In the genomic region with DNA sequence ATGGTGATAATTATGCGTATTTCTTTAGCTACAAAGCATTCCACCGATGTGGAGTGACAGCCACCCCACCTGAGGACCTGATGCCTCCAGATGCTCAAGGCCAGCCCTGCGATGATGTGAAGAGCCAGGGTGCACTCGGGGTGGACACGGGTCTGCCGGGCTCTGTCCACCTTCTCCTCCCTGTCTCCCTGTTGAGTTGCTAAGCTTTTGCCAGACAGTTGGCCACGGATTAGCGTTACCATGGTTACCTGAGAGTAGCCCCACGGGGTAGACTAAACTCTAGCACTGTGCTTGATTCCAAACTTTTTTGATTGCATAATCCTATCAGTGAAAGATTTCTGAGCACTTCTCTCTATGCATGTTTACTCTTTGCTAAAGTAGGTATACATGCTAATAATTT, we compare ENCODE assay signal across 14 cellular contexts.
A peak's percentile ranks its signal among the peaks of the same experiment; 100 is the strongest.
DNase-seq lines count a peak whose midpoint lies in the region; ATAC-seq and TF ChIP-seq lines count a peak whose summit lies in the region.
"Had no signal": no experiment of that assay in that cellular context is flagged by ENCODE, and none has a peak within 500 bp of the region (broad histone marks: within the 10 kb centered on the region; RNA-seq: fewer than 3 reads in every experiment).

No MANE protein-coding gene starts in this region.

- WGBS in neuronal stem cell (ENCODE audit: extremely low coverage in 2 of 2, insufficient read length in 2 of 2, insufficient replicate concordance in 1 of 2), 2 donors = no CpG with 5 or more reads among the region's 9 CpGs

- no peak overlapping the region for H4K8ac ChIP-seq in neuronal stem cell (ENCODE audit: low read depth, low read length)

- CTCF ChIA-PET in naive thymus-derived CD4-positive, alpha-beta T cell (lab: Charles Lee) = no interaction called here

- H2AFZ ChIP-seq in neuronal stem cell (ENCODE audit: low read length) = no peak overlapping the region

- H3K27me3 ChIP-seq in SJCRH30 (no peaks in the 10 kb centered on the region), neuronal stem cell (ENCODE audit: control insufficient read depth in 3 of 3, insufficient read depth in 3 of 3, low read depth in 1 of 3, low read length in 3 of 3) (peaks cover 0 to 78% (median 0%) of the 10 kb centered on the region in 3 experiments)
- H3K27me3 ChIP-seq in naive thymus-derived CD4-positive, alpha-beta T cell (ENCODE audit: control insufficient read depth in 2 of 2, insufficient read depth in 2 of 2, low read length in 2 of 2) = no peaks in the 10 kb centered on the region

- H3K18ac ChIP-seq in neuronal stem cell (ENCODE audit: low read length) = peak overlapping the region; percentile 42

- DNase-seq in G401 (ENCODE audit: low spot score) = peak; percentile 23
- DNase-seq in SJCRH30 = peak; percentile 45 to 57
- peak; percentile 11 for DNase-seq in fibroblast of mammary gland (ENCODE audit: low read depth)
- peak; percentile 61 for DNase-seq in neuronal stem cell (ENCODE audit: low spot score)
- DNase-seq in naive thymus-derived CD4-positive, alpha-beta T cell = no peak
- DNase-seq: activated CD4-positive, alpha-beta T cell treated with anti-CD3 and anti-CD28 coated beads for 36 hours; dermis blood vessel endothelial cell; left ventricle myocardium inferior; occipital lobe; retina had no signal

- H2BK15ac ChIP-seq in neuronal stem cell (ENCODE audit: low read length) = no peak overlapping the region

- no peak overlapping the region for H2BK120ac ChIP-seq in neuronal stem cell (ENCODE audit: low read depth, low read length)

- H3K23ac ChIP-seq in neuronal stem cell (ENCODE audit: low read depth, low read length, poor library complexity) = no peak overlapping the region

- no peaks in the 10 kb centered on the region for H3K79me1 ChIP-seq in neuronal stem cell (ENCODE audit: low read depth, low read length)

- peaks cover 0 to 2% (median 0%) of the 10 kb centered on the region in 11 donors for H3K9me3 Mint-ChIP-seq in naive thymus-derived CD4-positive, alpha-beta T cell
- H3K9me3 Mint-ChIP-seq: stimulated activated effector memory CD8-positive, alpha-beta T cell treated with anti-CD3 and anti-CD28 coated beads, Interleukin-12 subunit alpha, Interleukin-12 subunit beta, amount 100 ng/mL, for 72 hours had no signal

- POLR2A ChIA-PET in naive thymus-derived CD4-positive, alpha-beta T cell (lab: Charles Lee) = no interaction called here

- TF ChIP-seq CTCF in fibroblast of mammary gland (conservative IDR thresholded peaks at IDR 0.05; ENCODE audit: control insufficient read depth, insufficient read depth, low read depth, low read length) = no peak

- H2AK5ac ChIP-seq in neuronal stem cell (ENCODE audit: low read depth, low read length) = no peak overlapping the region

- H3K9me3 ChIP-seq in SJCRH30 (replicated peaks) (no peaks in the 10 kb centered on the region), neuronal stem cell (replicated peaks in 1 of 2; ENCODE audit: control insufficient read depth in 2 of 2, insufficient read depth in 1 of 2, low read depth in 1 of 2, low read length in 2 of 2) (no peaks in the 10 kb centered on the region)
- H3K9me3 ChIP-seq in naive thymus-derived CD4-positive, alpha-beta T cell (ENCODE audit: control insufficient read depth in 2 of 3, low read length in 3 of 3) = no peaks in the 10 kb centered on the region
- H3K9me3 ChIP-seq: left ventricle myocardium inferior had no signal

- H3K36me3 Mint-ChIP-seq in naive thymus-derived CD4-positive, alpha-beta T cell = no peaks in the 10 kb centered on the region
- H3K36me3 Mint-ChIP-seq: stimulated activated effector memory CD8-positive, alpha-beta T cell treated with anti-CD3 and anti-CD28 coated beads, Interleukin-12 subunit alpha, Interleukin-12 subunit beta, amount 100 ng/mL, for 72 hours had no signal

- no peak for ATAC-seq in naive thymus-derived CD4-positive, alpha-beta T cell
- no peak for ATAC-seq in HG02884 (IDR thresholded peaks at IDR 0.05; ENCODE audit: unreplicated experiment)
- no peak for ATAC-seq in GM21526 (IDR thresholded peaks at IDR 0.05; ENCODE audit: low FRiP score, unreplicated experiment)
- ATAC-seq: activated CD4-positive, alpha-beta T cell treated with anti-CD3 and anti-CD28 coated beads for 36 hours; stimulated activated effector memory CD8-positive, alpha-beta T cell treated with anti-CD3 and anti-CD28 coated beads, Interleukin-12 subunit alpha, Interleukin-12 subunit beta, amount 100 ng/mL, for 72 hours had no signal

- no peak overlapping the region for H3K27ac ChIP-seq in SJCRH30
- H3K27ac ChIP-seq in neuronal stem cell (replicated peaks; ENCODE audit: low read length) = no peak overlapping the region
- H3K27ac ChIP-seq in naive thymus-derived CD4-positive, alpha-beta T cell (ENCODE audit: low read depth, low read length) = no peak overlapping the region
- H3K27ac ChIP-seq: epithelial cell of prostate, left ventricle myocardium inferior had no signal

- no peaks in the 10 kb centered on the region for H3K4me1 ChIP-seq in SJCRH30
- peaks cover 6 to 11% of the 10 kb centered on the region in 2 donors for H3K4me1 ChIP-seq in neuronal stem cell (ENCODE audit: control insufficient read depth in 2 of 2, insufficient read depth in 1 of 2, low read depth in 1 of 2, low read length in 2 of 2)
- no peaks in the 10 kb centered on the region for H3K4me1 ChIP-seq in naive thymus-derived CD4-positive, alpha-beta T cell (ENCODE audit: control insufficient read depth in 2 of 2, insufficient read depth in 2 of 2, low read length in 2 of 2)
- H3K4me1 ChIP-seq: left ventricle myocardium inferior had no signal

- no peak overlapping the region for H4K91ac ChIP-seq in neuronal stem cell (ENCODE audit: low read depth, low read length, poor library complexity)

- H2BK12ac ChIP-seq in neuronal stem cell (ENCODE audit: low read length) = no peak overlapping the region

- no peak overlapping the region for H3K4me3 Mint-ChIP-seq in naive thymus-derived CD4-positive, alpha-beta T cell
- H3K4me3 Mint-ChIP-seq: activated CD4-positive, alpha-beta T cell treated with anti-CD3 and anti-CD28 coated beads for 36 hours; stimulated activated effector memory CD8-positive, alpha-beta T cell treated with anti-CD3 and anti-CD28 coated beads, Interleukin-12 subunit alpha, Interleukin-12 subunit beta, amount 100 ng/mL, for 72 hours had no signal

- no peak overlapping the region for H3K9ac ChIP-seq in neuronal stem cell (ENCODE audit: low read depth, low read length, poor library complexity)

- peaks cover 0 to 2% (median 0%) of the 10 kb centered on the region in 7 donors for H3K4me1 Mint-ChIP-seq in naive thymus-derived CD4-positive, alpha-beta T cell
- H3K4me1 Mint-ChIP-seq: activated CD4-positive, alpha-beta T cell treated with anti-CD3 and anti-CD28 coated beads for 36 hours; stimulated activated effector memory CD8-positive, alpha-beta T cell treated with anti-CD3 and anti-CD28 coated beads, Interleukin-12 subunit alpha, Interleukin-12 subunit beta, amount 100 ng/mL, for 72 hours had no signal

- H3K4ac ChIP-seq in neuronal stem cell (ENCODE audit: low read length) = no peak overlapping the region

- no peak overlapping the region for H3K4me3 ChIP-seq in SJCRH30
- no peak overlapping the region for H3K4me3 ChIP-seq in fibroblast of mammary gland (ENCODE audit: control insufficient read depth, low read depth, low read length)
- no peak overlapping the region for H3K4me3 ChIP-seq in neuronal stem cell (ENCODE audit: low read length in 2 of 2)
- no peak overlapping the region for H3K4me3 ChIP-seq in naive thymus-derived CD4-positive, alpha-beta T cell (ENCODE audit: low read length)
- H3K4me3 ChIP-seq: left ventricle myocardium inferior had no signal

- no peak overlapping the region for H3K27ac Mint-ChIP-seq in naive thymus-derived CD4-positive, alpha-beta T cell
- H3K27ac Mint-ChIP-seq: activated CD4-positive, alpha-beta T cell treated with anti-CD3 and anti-CD28 coated beads for 36 hours; stimulated activated effector memory CD8-positive, alpha-beta T cell treated with anti-CD3 and anti-CD28 coated beads, Interleukin-12 subunit alpha, Interleukin-12 subunit beta, amount 100 ng/mL, for 72 hours had no signal

- H3K4me2 ChIP-seq in neuronal stem cell (ENCODE audit: insufficient read depth, low read length, poor library complexity, severe bottlenecking) = peak overlapping the region; percentile 24

- H3K36me3 ChIP-seq in SJCRH30 = no peaks in the 10 kb centered on the region
- no peaks in the 10 kb centered on the region for H3K36me3 ChIP-seq in neuronal stem cell (replicated peaks in 1 of 2; ENCODE audit: control insufficient read depth in 2 of 2, insufficient read depth in 2 of 2, low read length in 2 of 2)
- no peaks in the 10 kb centered on the region for H3K36me3 ChIP-seq in naive thymus-derived CD4-positive, alpha-beta T cell (ENCODE audit: control insufficient read depth in 2 of 3, insufficient read depth in 3 of 3, low read length in 3 of 3)
- H3K36me3 ChIP-seq: left ventricle myocardium inferior had no signal

- H3K27me3 Mint-ChIP-seq in naive thymus-derived CD4-positive, alpha-beta T cell = peaks cover 0 to 3% (median 0%) of the 10 kb centered on the region in 5 donors
- H3K27me3 Mint-ChIP-seq: activated CD4-positive, alpha-beta T cell treated with anti-CD3 and anti-CD28 coated beads for 36 hours had no signal

- in situ Hi-C loops in G401 (cut with HindIII; ENCODE audit: low sequenced_read_pairs) = no loop called here

- intact Hi-C loops in naive thymus-derived CD4-positive, alpha-beta T cell (cut with micrococcal nuclease) = no loop called here

- H2BK5ac ChIP-seq in neuronal stem cell (ENCODE audit: low read length) = no peak overlapping the region

- no peak overlapping the region for H3K14ac ChIP-seq in neuronal stem cell (ENCODE audit: low read length)

Comparison
In these comparisons a context has a peak if more than half of its experiments do, and no peak if none do; other contexts are left out.
1. DNase-seq: peak in G401 (single experiment), SJCRH30 (2 of 2), fibroblast of mammary gland (single experiment) and neuronal stem cell (single experiment); none in naive thymus-derived CD4-positive, alpha-beta T cell (0 of 9).